In the genomic region with DNA sequence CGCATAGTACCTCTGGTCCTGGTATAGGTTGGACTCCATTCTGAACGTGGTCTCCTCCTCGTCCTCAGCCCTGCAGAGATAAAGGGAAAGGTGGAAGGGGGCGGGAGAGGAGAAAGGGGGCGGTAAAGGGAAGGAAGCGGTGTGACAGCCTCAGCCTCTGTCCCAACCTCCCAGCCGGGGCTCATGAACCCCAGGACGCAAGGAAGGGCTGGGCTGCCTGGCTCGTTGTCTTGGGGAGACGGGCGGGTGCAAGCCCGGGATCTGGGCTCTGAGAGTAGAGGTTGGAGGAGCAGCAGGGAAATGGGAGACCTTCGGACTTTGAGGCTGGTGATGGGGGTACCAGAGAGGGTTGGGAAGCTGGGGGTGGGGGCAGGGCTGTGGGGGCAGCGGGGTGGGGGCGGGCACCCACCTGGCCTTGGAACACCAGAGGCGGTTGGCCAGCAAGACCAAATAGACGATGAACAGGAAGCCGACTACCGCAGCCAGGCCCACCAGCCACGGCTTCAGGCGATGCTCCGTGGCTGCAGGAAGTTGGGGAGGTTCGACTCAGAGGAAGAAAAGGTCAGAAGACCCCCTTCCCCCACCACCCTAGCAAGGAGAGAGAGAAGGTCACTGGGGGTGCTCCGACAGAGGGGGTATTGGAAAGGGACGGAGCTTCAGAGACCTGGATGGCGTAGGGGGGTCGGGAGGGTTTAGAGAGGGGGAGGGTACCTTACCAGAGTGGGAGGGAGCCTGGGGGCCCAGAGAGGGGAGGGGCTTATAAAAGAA, we compare ENCODE assay signal across 12 cellular contexts. TPM values are rescaled to one million over a fixed set of nuclear protein-coding genes. Genes with fewer than 3 reads are reported as not detected.
A peak's percentile ranks its signal among the peaks of the same experiment; 100 is the strongest.
DNase-seq lines count a peak whose midpoint lies in the region; ATAC-seq, FAIRE-seq and TF ChIP-seq lines count a peak whose summit lies in the region.
"Had no signal": no experiment of that assay in that cellular context is flagged by ENCODE, and none has a peak within 500 bp of the region (broad histone marks: within the 10 kb centered on the region; RNA-seq: fewer than 3 reads in every experiment).

No MANE protein-coding gene starts in this region.

- TF ChIP-seq CTCF in natural killer cell (IDR thresholded peaks at IDR 0.05): no peak

- peak overlapping the region in 5 of 7 donors; percentile 62 to 79 (median 72) for H3K4me3 Mint-ChIP-seq in CD8-positive, alpha-beta memory T cell
- peak overlapping the region in 3 of 4 donors; percentile 43 to 84 (median 55) for H3K4me3 Mint-ChIP-seq in IgD-negative memory B cell
- H3K4me3 Mint-ChIP-seq in activated T-helper 17 cell treated with anti-CD3 and anti-CD28 coated beads, Interleukin-2, amount 50 U/mL, for 72 hours: peak overlapping the region; percentile 29
- peak overlapping the region; percentile 87 for H3K4me3 Mint-ChIP-seq in natural killer cell

- no peaks in the 10 kb centered on the region for H3K9me3 ChIP-seq in CD8-positive, alpha-beta memory T cell (ENCODE audit: low read length)
- H3K9me3 ChIP-seq: right atrium auricular region had no signal

- H3K27ac Mint-ChIP-seq in CD8-positive, alpha-beta memory T cell: peak overlapping the region in 4 of 8 donors; percentile 22 to 84 (median 74)
- H3K27ac Mint-ChIP-seq in IgD-negative memory B cell (peak overlapping the region in 2 of 3 donors; percentile 43 to 64), natural killer cell (peak overlapping the region; percentile 64 to 69)
- H3K27ac Mint-ChIP-seq in activated T-helper 17 cell treated with anti-CD3 and anti-CD28 coated beads, Interleukin-2, amount 50 U/mL, for 72 hours: no peak overlapping the region

- POLR2A ChIA-PET in CD8-positive, alpha-beta memory T cell (lab: Charles Lee): interaction anchor here (0.6 kb wide), 1 partner anchor 137 kb away, joined by 4 read pairs; no protein-coding TSS in a partner anchor

- peak in 2 of 5 donors; percentile 3 to 20 for DNase-seq in CD8-positive, alpha-beta memory T cell
- DNase-seq in natural killer cell (no peak), RCC 7860 (ENCODE audit: low spot score) (no peak), OCI-M2 (lab: John Stamatoyannopoulos, UW; ENCODE audit: unreplicated experiment) (no peak), HK-2 (ENCODE audit: unreplicated experiment) (no peak)
- DNase-seq: GOT3, NCI-H2029 had no signal

- H3K9me3 Mint-ChIP-seq in CD8-positive, alpha-beta memory T cell: no peaks in the 10 kb centered on the region
- H3K9me3 Mint-ChIP-seq in IgD-negative memory B cell (no peaks in the 10 kb centered on the region), natural killer cell (no peaks in the 10 kb centered on the region)
- H3K9me3 Mint-ChIP-seq in activated T-helper 17 cell treated with anti-CD3 and anti-CD28 coated beads, Interleukin-2, amount 50 U/mL, for 72 hours: no peaks in the 10 kb centered on the region

- CTCF ChIA-PET in CD8-positive, alpha-beta memory T cell (lab: Charles Lee): interaction anchor here (0.9 kb wide), 1 partner anchor 49 kb away, joined by 3 read pairs; no protein-coding TSS in a partner anchor

- H3K27me3 ChIP-seq in CD8-positive, alpha-beta memory T cell (ENCODE audit: insufficient read depth, low read length, poor library complexity, severe bottlenecking): no peaks in the 10 kb centered on the region

- no peaks in the 10 kb centered on the region for H3K36me3 ChIP-seq in CD8-positive, alpha-beta memory T cell (ENCODE audit: insufficient read depth, low read length)
- H3K36me3 ChIP-seq: right atrium auricular region had no signal

- no peak overlapping the region for H3K4me3 ChIP-seq in CD8-positive, alpha-beta memory T cell (ENCODE audit: low read length)
- H3K4me3 ChIP-seq: right atrium auricular region had no signal

- peaks cover 9% of the 10 kb centered on the region for H3K4me1 ChIP-seq in CD8-positive, alpha-beta memory T cell (ENCODE audit: insufficient read depth, low read length)
- H3K4me1 ChIP-seq: right atrium auricular region had no signal

- no peak for FAIRE-seq in RCC 7860 (lab: Jason Lieb, UNC)

- ATAC-seq in activated T-helper 17 cell treated with anti-CD3 and anti-CD28 coated beads, Interleukin-2, amount 50 U/mL, for 72 hours (replicated peaks): no peak
- ATAC-seq in natural killer cell: peak in 2 of 3 donors; percentile 16 to 19

- H3K27ac ChIP-seq in CD8-positive, alpha-beta memory T cell (ENCODE audit: low read depth, low read length): no peak overlapping the region
- H3K27ac ChIP-seq: right atrium auricular region had no signal

- intact Hi-C loops in natural killer cell (cut with micrococcal nuclease): no loop called here

- H3K4me1 Mint-ChIP-seq in CD8-positive, alpha-beta memory T cell: peaks cover 10 to 16% (median 12%) of the 10 kb centered on the region in 3 donors
- H3K4me1 Mint-ChIP-seq in IgD-negative memory B cell (peaks cover 3 to 7% (median 4%) of the 10 kb centered on the region in 3 donors), natural killer cell (peaks cover 13 to 23% of the 10 kb centered on the region in 2 donors)
- H3K4me1 Mint-ChIP-seq in activated T-helper 17 cell treated with anti-CD3 and anti-CD28 coated beads, Interleukin-2, amount 50 U/mL, for 72 hours: peaks cover 7% of the 10 kb centered on the region

- H3K36me3 Mint-ChIP-seq in CD8-positive, alpha-beta memory T cell: no peaks in the 10 kb centered on the region
- H3K36me3 Mint-ChIP-seq in IgD-negative memory B cell: no peaks in the 10 kb centered on the region
- no peaks in the 10 kb centered on the region for H3K36me3 Mint-ChIP-seq in activated T-helper 17 cell treated with anti-CD3 and anti-CD28 coated beads, Interleukin-2, amount 50 U/mL, for 72 hours (ENCODE audit: low read depth)
- no peaks in the 10 kb centered on the region for H3K36me3 Mint-ChIP-seq in natural killer cell

- H3K27me3 Mint-ChIP-seq in CD8-positive, alpha-beta memory T cell: no peaks in the 10 kb centered on the region
- H3K27me3 Mint-ChIP-seq in IgD-negative memory B cell (peaks cover 3% of the 10 kb centered on the region), natural killer cell (ENCODE audit: low read depth in 2 of 2) (no peaks in the 10 kb centered on the region)
- H3K27me3 Mint-ChIP-seq in activated T-helper 17 cell treated with anti-CD3 and anti-CD28 coated beads, Interleukin-2, amount 50 U/mL, for 72 hours: no peaks in the 10 kb centered on the region

RNA-seq across cellular contexts. Expression of gene SMIM24, which starts 1.7 kb away (rescaled TPM):
- not detected for total RNA-seq in CD8-positive, alpha-beta memory T cell
- 0.66 TPM for polyA plus RNA-seq in CD8-positive, alpha-beta memory T cell
- polyA plus RNA-seq in IgD-negative memory B cell: not detected
- total RNA-seq in activated T-helper 17 cell treated with anti-CD3 and anti-CD28 coated beads, Interleukin-2, amount 50 U/mL, for 72 hours: 1 to 10 TPM in 1 of 2 donors, not detected in 1; 1.6 TPM
- total RNA-seq in natural killer cell: under 1 TPM in 2 of 3 donors, not detected in 1; 0.33 to 0.42 TPM
- total RNA-seq: right atrium auricular region had no signal

RNA-seq across cellular contexts. Expression of gene SMIM44, which starts 4.6 kb away (rescaled TPM):
- total RNA-seq in CD8-positive, alpha-beta memory T cell: not detected
- not detected for polyA plus RNA-seq in CD8-positive, alpha-beta memory T cell
- polyA plus RNA-seq in IgD-negative memory B cell: not detected
- total RNA-seq in activated T-helper 17 cell treated with anti-CD3 and anti-CD28 coated beads, Interleukin-2, amount 50 U/mL, for 72 hours: not detected
- total RNA-seq in natural killer cell: not detected
- total RNA-seq: right atrium auricular region; T-helper 2 cell treated with Interferon-gamma antibody and Interleukin-4, amounts not matched to agents 100 ng/mL and 5 ng/mL, for 36 hours; temporal lobe had no signal

RNA-seq across cellular contexts. Expression of gene DOHH, which starts 21.9 kb away (rescaled TPM):
- total RNA-seq in CD8-positive, alpha-beta memory T cell: 10 to 100 TPM; 21.3 to 21.4 TPM
- polyA plus RNA-seq in CD8-positive, alpha-beta memory T cell: 14.0 TPM
- polyA plus RNA-seq in IgD-negative memory B cell: 16.3 TPM
- 10 to 100 TPM; 11.1 to 22.2 TPM for total RNA-seq in activated T-helper 17 cell treated with anti-CD3 and anti-CD28 coated beads, Interleukin-2, amount 50 U/mL, for 72 hours
- total RNA-seq in natural killer cell: 1 to 10 TPM; 4.5 to 5.9 (median 4.6) TPM

RNA-seq across cellular contexts. Expression of gene FZR1, which starts 27.5 kb away (rescaled TPM):
- total RNA-seq in CD8-positive, alpha-beta memory T cell: 10 to 100 TPM; 36.7 to 36.9 TPM
- polyA plus RNA-seq in CD8-positive, alpha-beta memory T cell: 14.4 TPM
- polyA plus RNA-seq in IgD-negative memory B cell: 19.2 TPM
- 10 to 100 TPM; 51.5 to 64.3 TPM for total RNA-seq in activated T-helper 17 cell treated with anti-CD3 and anti-CD28 coated beads, Interleukin-2, amount 50 U/mL, for 72 hours
- 10 to 100 TPM; 89.1 to 98.3 (median 91.4) TPM for total RNA-seq in natural killer cell

Comparison
In these comparisons a context has a peak if more than half of its experiments do, and no peak if none do; other contexts are left out.
1. H3K4me3 Mint-ChIP-seq: peak in every context shown above with its lines; median percentile 87 in natural killer cell; 72 in CD8-positive, alpha-beta memory T cell; 55 in IgD-negative memory B cell; 29 in activated T-helper 17 cell treated with anti-CD3 and anti-CD28 coated beads, Interleukin-2, amount 50 U/mL, for 72 hours.